ENCODE assay signal across 26 cellular contexts in genomic region chr14:35362441-35362840, GRCh38. TPM values are rescaled to one million over a fixed set of nuclear protein-coding genes. Genes with fewer than 3 reads are reported as not detected.
DNase-seq lines count a peak whose midpoint lies in the region; ATAC-seq and TF ChIP-seq lines count a peak whose summit lies in the region.
"Had no signal": no experiment of that assay in that cellular context is flagged by ENCODE, and none has a peak within 500 bp of the region (broad histone marks: within the 10 kb centered on the region; RNA-seq: fewer than 3 reads in every experiment).

No MANE protein-coding gene starts in this region.

- H3K9me3 Mint-ChIP-seq in endodermal cell, result no peaks in the 10 kb centered on the region
- H3K9me3 Mint-ChIP-seq: activated naive CD8-positive, alpha-beta T cell treated with anti-CD3 and anti-CD28 coated beads, Interleukin-2, amount 10 ng/mL, durations not matched to agents 7 days and 5 days had no signal

- H3K4me3 Mint-ChIP-seq in endodermal cell, result no peak overlapping the region
- H3K4me3 Mint-ChIP-seq: activated naive CD8-positive, alpha-beta T cell treated with anti-CD3 and anti-CD28 coated beads, Interleukin-2, amount 10 ng/mL, durations not matched to agents 7 days and 5 days had no signal

- DNase-seq in right cardiac atrium (no peak), heart left ventricle (no peak), endodermal cell (no peak), lower lobe of right lung (peak; percentile 14), GDM1 (lab: John Stamatoyannopoulos, UW) (no peak), SHP77 treated with DMSO at 0.1 percent for 48 hours (lab: John Stamatoyannopoulos, UW) (no peak), GM03348 (ENCODE audit: low spot score) (no peak)
- DNase-seq: activated CD4-positive, alpha-beta T cell treated with anti-CD3 and anti-CD28 coated beads for 1 hour; activated effector memory CD4-positive, alpha-beta T cell treated with anti-CD3 and anti-CD28 coated beads, Interleukin-2, amount 50 U/mL, for 16 hours; activated naive CD8-positive, alpha-beta T cell treated with anti-CD3 and anti-CD28 coated beads, Interleukin-2, amount 10 ng/mL, durations not matched to agents 7 days and 5 days; activated T-cell treated with anti-CD3 and anti-CD28 coated beads for 4 hours; DMS79; GF-D8; Karpas-422; NCI-H1436 treated with DMSO at 0.1 percent for 48 hours; NCI-H2081 treated with DMSO at 0.1 percent for 48 hours; NCI-H226; NCI-H526 treated with DMSO at 0.1 percent for 48 hours; NK-92 treated with Interleukin-12 subunit alpha and Interleukin-12 subunit beta, amount 100 ng/mL, for 24 hours; PC-3; Right ventricle myocardium superior; stimulated activated CD4-positive, alpha-beta T cell treated with anti-CD3 and anti-CD28 coated beads, Interleukin-4, amount 100 ng/mL, for 4 hours; transverse colon had no signal

- H3K9ac ChIP-seq in endodermal cell (ENCODE audit: extremely low read depth, low read length, poor library complexity, severe bottlenecking), result no peak overlapping the region
- H3K9ac ChIP-seq: BLaER1 treated with 17β-estradiol and CSF1 and Interleukin-3, amounts not matched to agents 10 nM and 100 nM had no signal

- H3K27me3 ChIP-seq in right cardiac atrium (ENCODE audit: control insufficient read depth, insufficient read depth) (no peaks in the 10 kb centered on the region), heart left ventricle (no peaks in the 10 kb centered on the region), endodermal cell (ENCODE audit: control insufficient read depth, insufficient read depth, low read length, poor library complexity, severe bottlenecking) (no peaks in the 10 kb centered on the region), lower lobe of right lung (ENCODE audit: low read depth) (no peaks in the 10 kb centered on the region)
- H3K27me3 ChIP-seq: BLaER1 treated with 17β-estradiol and CSF1 and Interleukin-3, amounts not matched to agents 10 nM and 100 nM; right atrium auricular region; transverse colon had no signal

- no peaks in the 10 kb centered on the region for H3K27me3 Mint-ChIP-seq in endodermal cell (ENCODE audit: insufficient read depth)
- H3K27me3 Mint-ChIP-seq: activated naive CD8-positive, alpha-beta T cell treated with anti-CD3 and anti-CD28 coated beads, Interleukin-2, amount 10 ng/mL, durations not matched to agents 7 days and 5 days had no signal

- no peak for ATAC-seq in right cardiac atrium
- ATAC-seq in heart left ventricle, result no peak
- no peak for ATAC-seq in lower lobe of right lung
- no peak for ATAC-seq in GM19395 (IDR thresholded peaks at IDR 0.05; ENCODE audit: unreplicated experiment)
- ATAC-seq: PC-3 had no signal

- TF ChIP-seq CTCF in heart left ventricle (IDR thresholded peaks at IDR 0.05) (no peak), endodermal cell (conservative IDR thresholded peaks at IDR 0.05) (no peak), lower lobe of right lung (IDR thresholded peaks at IDR 0.05) (no peak)

- intact Hi-C loops in right cardiac atrium (cut with DNase I), result no loop called here
- intact Hi-C loops in heart left ventricle (cut with DNase I), result no loop called here
- intact Hi-C loops in lower lobe of right lung (cut with DNase I), result no loop called here

- H3K27ac Mint-ChIP-seq in endodermal cell, result peak overlapping the region; percentile 19
- H3K27ac Mint-ChIP-seq: activated naive CD8-positive, alpha-beta T cell treated with anti-CD3 and anti-CD28 coated beads, Interleukin-2, amount 10 ng/mL, durations not matched to agents 7 days and 5 days had no signal

- no peaks in the 10 kb centered on the region for H3K9me3 ChIP-seq in right cardiac atrium (ENCODE audit: control insufficient read depth, low read length)
- H3K9me3 ChIP-seq in heart left ventricle, result no peaks in the 10 kb centered on the region
- H3K9me3 ChIP-seq in endodermal cell (ENCODE audit: control insufficient read depth, low read length), result no peaks in the 10 kb centered on the region
- no peaks in the 10 kb centered on the region for H3K9me3 ChIP-seq in lower lobe of right lung
- H3K9me3 ChIP-seq: BLaER1 treated with 17β-estradiol and CSF1 and Interleukin-3, amounts not matched to agents 10 nM and 100 nM; right atrium auricular region; transverse colon had no signal

- H3K4me3 ChIP-seq in right cardiac atrium (ENCODE audit: low read length), result no peak overlapping the region
- H3K4me3 ChIP-seq in heart left ventricle, result no peak overlapping the region
- H3K4me3 ChIP-seq in endodermal cell (ENCODE audit: low read length), result no peak overlapping the region
- H3K4me3 ChIP-seq in lower lobe of right lung, result no peak overlapping the region
- H3K4me3 ChIP-seq: BLaER1 treated with 17β-estradiol and CSF1 and Interleukin-3, amounts not matched to agents 10 nM and 100 nM; right atrium auricular region; transverse colon had no signal

- H3K36me3 ChIP-seq in heart left ventricle (no peaks in the 10 kb centered on the region), endodermal cell (ENCODE audit: control insufficient read depth, insufficient read depth, low read length) (no peaks in the 10 kb centered on the region), lower lobe of right lung (no peaks in the 10 kb centered on the region)
- H3K36me3 ChIP-seq: BLaER1 treated with 17β-estradiol and CSF1 and Interleukin-3, amounts not matched to agents 10 nM and 100 nM; right atrium auricular region; transverse colon had no signal

- H3K27ac ChIP-seq in right cardiac atrium (ENCODE audit: low read length) (peak overlapping the region; percentile 23), heart left ventricle (peak overlapping the region in 6 of 12 donors; percentile 5 to 44 (median 32)), endodermal cell (ENCODE audit: low read depth, low read length) (no peak overlapping the region), lower lobe of right lung (peak overlapping the region; percentile 41)
- H3K27ac ChIP-seq: BLaER1 treated with 17β-estradiol and CSF1 and Interleukin-3, amounts not matched to agents 10 nM and 100 nM; right atrium auricular region had no signal

- no peaks in the 10 kb centered on the region for H3K36me3 Mint-ChIP-seq in endodermal cell (ENCODE audit: low read depth)
- H3K36me3 Mint-ChIP-seq: activated naive CD8-positive, alpha-beta T cell treated with anti-CD3 and anti-CD28 coated beads, Interleukin-2, amount 10 ng/mL, durations not matched to agents 7 days and 5 days had no signal

- H3K4me1 Mint-ChIP-seq in endodermal cell, result peaks cover 9% of the 10 kb centered on the region

- H3K4me1 ChIP-seq in right cardiac atrium (ENCODE audit: control insufficient read depth, insufficient read depth, low read length) (peaks cover 2% of the 10 kb centered on the region), heart left ventricle (peaks cover 0 to 42% (median 19%) of the 10 kb centered on the region in 12 donors), endodermal cell (ENCODE audit: control insufficient read depth, insufficient read depth, low read length) (peaks cover 7% of the 10 kb centered on the region), lower lobe of right lung (peaks cover 39% of the 10 kb centered on the region)

- TF ChIP-seq POLR2A in heart left ventricle (IDR thresholded peaks at IDR 0.05), result no peak

- WGBS in right cardiac atrium, result 31% methylated on average over 3 of the region's 3 CpGs
- WGBS in heart left ventricle, 4 donors, result 37 to 64% (median 47%) methylated on average over 3 of the region's 3 CpGs
- WGBS in endodermal cell (ENCODE audit: insufficient coverage in 1 of 2, insufficient read length in 1 of 2), 2 experiments, result 88 to 93% methylated on average over 3 of the region's 3 CpGs

RNA-seq across cellular contexts. Expression of gene NFKBIA, which starts 42.1 kb away (rescaled TPM):
- total RNA-seq in right cardiac atrium (100 to 1,000 TPM in 3 of 4 donors, 10 to 100 TPM in 1; 74.0 to 125 (median 103) TPM), heart left ventricle (100 to 1,000 TPM in 3 of 9 donors, 10 to 100 TPM in 6; 42.7 to 193 (median 68.5) TPM), endodermal cell (100 to 1,000 TPM; 148 to 188 TPM), lower lobe of right lung (331 TPM)
- polyA plus RNA-seq in right cardiac atrium (81.2 TPM), heart left ventricle (10 to 100 TPM; 53.9 to 64.3 TPM)
- 64.2 TPM for polyA plus RNA-seq in endodermal cell (2013, experiment 1 of 2)
- polyA plus RNA-seq in endodermal cell (2013, experiment 2 of 2), result 72.6 TPM
